18 cellular contexts compared by ENCODE assay signal in the genomic region with DNA sequence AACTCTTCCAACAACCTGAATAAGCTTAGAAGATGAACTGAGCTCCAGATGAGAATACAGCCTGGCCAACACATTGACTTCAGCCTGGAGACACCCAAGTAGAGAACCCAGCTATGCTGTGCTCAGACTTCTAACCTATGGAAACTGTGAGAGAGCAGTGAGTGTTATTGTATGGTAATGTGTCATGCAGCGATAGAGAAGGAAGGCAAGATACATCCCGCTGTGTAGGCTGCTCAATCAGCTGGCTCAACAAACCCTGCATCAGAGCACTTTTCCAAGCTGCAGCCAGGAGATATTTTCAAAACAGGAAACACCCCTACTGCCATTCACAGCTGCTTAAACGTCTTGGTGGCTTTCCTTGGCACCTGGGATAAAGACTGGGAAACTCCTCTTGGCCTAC.
DNase-seq lines count a peak whose midpoint lies in the region; ATAC-seq, FAIRE-seq and TF ChIP-seq lines count a peak whose summit lies in the region.
"Had no signal": no experiment of that assay in that cellular context is flagged by ENCODE, and none has a peak within 500 bp of the region (broad histone marks: within the 10 kb centered on the region; RNA-seq: fewer than 3 reads in every experiment).

No MANE protein-coding gene starts in this region.

- H3K27ac ChIP-seq in brain microvascular endothelial cell (no peak overlapping the region), endodermal cell (ENCODE audit: low read depth, low read length) (no peak overlapping the region)
- H3K27ac ChIP-seq: C4-2B had no signal

- no peak overlapping the region for H3K27ac Mint-ChIP-seq in endodermal cell
- H3K27ac Mint-ChIP-seq: CD4-positive, alpha-beta memory T cell; HFFc6 had no signal

- H3K9me3 Mint-ChIP-seq in endodermal cell: peaks cover 11% of the 10 kb centered on the region

- H3K4me3 ChIP-seq in brain microvascular endothelial cell (ENCODE audit: low read depth, low read length) (no peak overlapping the region), endodermal cell (ENCODE audit: low read length) (no peak overlapping the region)

- H3K36me3 Mint-ChIP-seq in endodermal cell (ENCODE audit: low read depth): peaks cover 6% of the 10 kb centered on the region

- H3K4me1 ChIP-seq in endodermal cell (ENCODE audit: control insufficient read depth, insufficient read depth, low read length): no peaks in the 10 kb centered on the region
- H3K4me1 ChIP-seq: BE2C had no signal

- H3K27me3 ChIP-seq in brain microvascular endothelial cell (replicated peaks) (no peaks in the 10 kb centered on the region), endodermal cell (ENCODE audit: control insufficient read depth, insufficient read depth, low read length, poor library complexity, severe bottlenecking) (no peaks in the 10 kb centered on the region)
- H3K27me3 ChIP-seq: BE2C had no signal

- FAIRE-seq in RCC 7860 (lab: Jason Lieb, UNC): no peak
- FAIRE-seq: A204.1, GM19239 had no signal

- peaks cover 36% of the 10 kb centered on the region for H3K4me1 Mint-ChIP-seq in endodermal cell
- H3K4me1 Mint-ChIP-seq: CD4-positive, alpha-beta memory T cell had no signal

- H3K27me3 Mint-ChIP-seq in endodermal cell (ENCODE audit: insufficient read depth): peaks cover 5% of the 10 kb centered on the region

- 70 to 79% methylated on average over 3 of the region's 3 CpGs for WGBS in endodermal cell (ENCODE audit: insufficient coverage in 1 of 2, insufficient read length in 1 of 2), 2 experiments

- H3K36me3 ChIP-seq in brain microvascular endothelial cell (replicated peaks) (no peaks in the 10 kb centered on the region), endodermal cell (ENCODE audit: control insufficient read depth, insufficient read depth, low read length) (no peaks in the 10 kb centered on the region)
- H3K36me3 ChIP-seq: BE2C had no signal

- H3K4me3 Mint-ChIP-seq in endodermal cell: no peak overlapping the region
- H3K4me3 Mint-ChIP-seq: CD4-positive, alpha-beta memory T cell; HFFc6 had no signal

- peak; percentile 29 for DNase-seq in HT1080 (ENCODE audit: low read depth)
- peak; percentile 20 for DNase-seq in brain microvascular endothelial cell
- DNase-seq in endodermal cell: peak; percentile 67
- peak; percentile 43 for DNase-seq in smooth muscle cell of the brain vasculature (ENCODE audit: low read depth, low spot score)
- DNase-seq in RCC 7860 (ENCODE audit: low spot score): no peak
- DNase-seq in NCI-H748 (lab: John Stamatoyannopoulos, UW; ENCODE audit: unreplicated experiment): no peak
- DNase-seq: BE2C; CD4-positive, alpha-beta memory T cell; COR-L47; DMS153; DND-41; GDM1; HCEC 1CT; HFFc6 had no signal

- peaks cover 9% of the 10 kb centered on the region for H3K9me3 ChIP-seq in endodermal cell (ENCODE audit: control insufficient read depth, low read length)
- H3K9me3 ChIP-seq: BE2C had no signal

- ATAC-seq in GM21367 (IDR thresholded peaks at IDR 0.05; ENCODE audit: unreplicated experiment): no peak

- in situ Hi-C loops in brain microvascular endothelial cell (cut with HindIII; ENCODE audit: low pct_ligation_motif_present, low sequenced_read_pairs): no loop called here

- TF ChIP-seq CTCF in brain microvascular endothelial cell (IDR thresholded peaks at IDR 0.05; ENCODE audit: low read depth, low read length, missing control alignments) (no peak), endodermal cell (conservative IDR thresholded peaks at IDR 0.05) (no peak)

- no peak overlapping the region for H3K9ac ChIP-seq in endodermal cell (ENCODE audit: extremely low read depth, low read length, poor library complexity, severe bottlenecking)

Comparison
In these comparisons a context has a peak if more than half of its experiments do, and no peak if none do; other contexts are left out.
1. DNase-seq: peak in HT1080 (single experiment), brain microvascular endothelial cell (single experiment), endodermal cell (single experiment) and smooth muscle cell of the brain vasculature (single experiment); none in RCC 7860 (single experiment) and NCI-H748 (single experiment).